25 cellular contexts compared by ENCODE assay signal in the genomic region with DNA sequence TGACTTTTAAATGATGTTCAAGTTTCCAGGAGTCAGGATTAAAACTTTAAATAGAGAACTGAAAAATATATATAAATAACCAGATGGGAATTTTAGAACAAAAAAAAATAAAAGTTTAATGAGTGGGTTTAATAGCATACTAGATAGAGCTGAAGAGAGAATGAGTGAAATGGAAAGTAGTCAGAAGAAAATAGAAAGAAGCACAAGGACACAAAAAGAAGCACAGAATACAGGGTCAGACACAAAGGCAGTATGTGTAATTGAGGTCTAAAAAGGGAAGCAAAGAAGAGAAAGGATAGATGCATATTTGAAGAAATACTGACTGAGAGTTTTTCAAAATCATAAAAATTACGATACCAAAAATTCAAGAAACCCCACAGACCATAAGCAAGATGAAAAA.
"Had no signal": no experiment of that assay in that cellular context is flagged by ENCODE, and none has a peak within 500 bp of the region (broad histone marks: within the 10 kb centered on the region; RNA-seq: fewer than 3 reads in every experiment).

No MANE protein-coding gene starts in this region.

- H3K27ac ChIP-seq: HL-60, SJSA1, SK-N-MC had no signal

- ATAC-seq: T-helper 17 cell had no signal

- H3K4me3 ChIP-seq: SJSA1, SK-N-MC had no signal

- H3K36me3 ChIP-seq: SJSA1 had no signal

- FAIRE-seq: HTR-8/SVneo, RCC 7860 had no signal

- DNase-seq: KBM-7, MV-4-11, NCI-H1092, NCI-H1105 treated with DMSO at 0.1 percent for 48 hours, NCI-H1417 treated with DMSO at 0.1 percent for 48 hours, NCI-H146, NCI-H1694 treated with DMSO at 0.1 percent for 48 hours, NCI-H1930, NCI-H2081, NCI-H2171, NCI-H226, NCI-H446, NCI-H510A, NCI-H524 treated with DMSO at 0.1 percent for 48 hours, NCI-H774, Right ventricle myocardium superior, RPMI8226, SIG-M5, T-helper 1 cell, T-helper 17 cell had no signal

- H3K27me3 ChIP-seq: SJSA1 had no signal

- H3K4me1 ChIP-seq: SJSA1 had no signal
